ENCODE assay signal across 8 cellular contexts in the genomic region with DNA sequence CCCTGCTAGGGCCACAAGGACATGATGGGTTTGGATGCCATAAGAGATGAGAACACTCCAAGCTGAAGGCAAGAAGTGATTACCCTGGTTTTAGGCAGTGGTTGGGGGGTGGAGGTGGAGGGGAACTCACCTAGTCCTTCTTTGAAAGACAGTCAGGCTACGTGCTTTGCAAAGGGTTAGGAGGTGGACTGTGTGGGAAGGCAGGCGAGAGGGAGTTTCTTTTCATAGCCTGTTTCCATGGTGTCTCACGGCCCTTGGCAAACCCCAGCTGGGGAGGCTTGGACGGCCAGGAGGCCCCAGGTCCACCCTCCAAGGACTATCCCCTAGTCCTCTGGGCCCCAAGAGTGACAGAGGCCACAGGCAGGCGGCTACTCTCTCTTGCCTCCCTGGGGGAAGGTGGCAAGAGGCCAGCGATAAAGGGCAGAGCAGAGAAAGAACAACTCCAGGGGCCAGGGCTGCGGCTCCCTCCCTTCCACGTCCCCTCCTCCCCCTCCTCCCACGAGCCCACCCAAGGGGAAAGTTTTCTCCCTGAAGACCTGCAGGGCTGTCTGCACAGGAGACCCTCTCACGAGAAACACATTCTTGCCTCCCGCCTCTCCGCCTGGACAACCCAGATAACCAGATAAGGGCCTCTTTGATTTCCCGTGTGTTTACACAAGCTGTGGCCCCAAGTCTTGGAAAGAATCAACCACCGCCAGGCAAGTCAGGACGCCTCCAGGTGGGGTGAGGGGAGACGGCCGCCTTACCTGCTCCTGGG.
DNase-seq lines count a peak whose midpoint lies in the region; ATAC-seq and TF ChIP-seq lines count a peak whose summit lies in the region.

No MANE protein-coding gene starts in this region.

- H3K27ac Mint-ChIP-seq in endothelial cell (ENCODE audit: unreplicated experiment) = peak overlapping the region; percentile 85

- H3K4me1 ChIP-seq in HEK293 (ENCODE audit: control insufficient read depth, insufficient read depth, low read length) = no peaks in the 10 kb centered on the region; the same call in none of the 2 replicates

- no peak for TF ChIP-seq CTCF in HEK293 (tag by site-specific recombination; IDR thresholded peaks at IDR 0.05)
- TF ChIP-seq CTCF in endothelial cell (IDR thresholded peaks at IDR 0.05; ENCODE audit: unreplicated experiment) = no peak

- no peaks in the 10 kb centered on the region for H3K9me3 ChIP-seq in HEK293 (ENCODE audit: control insufficient read depth, insufficient read depth, low read depth, low read length)

- H3K4me1 Mint-ChIP-seq in endothelial cell (ENCODE audit: unreplicated experiment) = peaks cover 85% of the 10 kb centered on the region

- peaks cover 22% of the 10 kb centered on the region for H3K36me3 Mint-ChIP-seq in endothelial cell (ENCODE audit: low read depth, unreplicated experiment)

- no peak overlapping the region for H3K4me3 ChIP-seq in HEK293 (ENCODE audit: low read depth, low read length)

- peaks cover 28% of the 10 kb centered on the region for H3K27me3 Mint-ChIP-seq in endothelial cell (ENCODE audit: unreplicated experiment)

- no peaks in the 10 kb centered on the region for H3K36me3 ChIP-seq in HEK293 (ENCODE audit: control insufficient read depth in 2 of 2, insufficient read depth in 1 of 2, low read length in 2 of 2)

- DNase-seq in SK-N-DZ (ENCODE audit: low spot score) (peak; percentile 79), endothelial cell (ENCODE audit: low spot score) (peak; percentile 39), retina (peak; percentile 65), Kasumi-1 (lab: John Stamatoyannopoulos, UW) (no peak), NCI-H2227 (lab: John Stamatoyannopoulos, UW; ENCODE audit: unreplicated experiment) (no peak), SKM-1 treated with dmso at 0.1 percent for 144 hours (lab: John Stamatoyannopoulos, UW; ENCODE audit: unreplicated experiment) (no peak)

- no peaks in the 10 kb centered on the region for H3K9me3 Mint-ChIP-seq in endothelial cell (ENCODE audit: unreplicated experiment)

- H3K4me3 Mint-ChIP-seq in endothelial cell (ENCODE audit: unreplicated experiment) = peak overlapping the region; percentile 86

- CTCF ChIA-PET in HEK293 (lab: Yijun Ruan, JAX) = interaction anchor here (0.7 kb wide), 2 partner anchors 35 to 142 kb away, joined by 3 read pairs; no protein-coding TSS in a partner anchor

- no peak overlapping the region for H3K27ac ChIP-seq in HEK293 (ENCODE audit: extremely low read depth, low read depth, low read length)

- ATAC-seq in GM21447 (IDR thresholded peaks at IDR 0.05; ENCODE audit: unreplicated experiment) = no peak

- POLR2A ChIA-PET in HEK293 (lab: Yijun Ruan, JAX) = no interaction called here

TF ChIP-seq in HEK293, 187 proteins besides CTCF, POLR2A, EP300 and RAD21 (continues in another document):
- TF ChIP-seq ZSCAN16 (tag by site-specific recombination; IDR thresholded peaks at IDR 0.05) = no peak
- no peak for TF ChIP-seq ZNF837 (tag by site-specific recombination; IDR thresholded peaks at IDR 0.05)
- TF ChIP-seq GLIS2 (tag by site-specific recombination; IDR thresholded peaks at IDR 0.05) = 0 out of 2 replicates have a peak, but pooled peaks have one; percentile 9
- TF ChIP-seq, protein P1, sequence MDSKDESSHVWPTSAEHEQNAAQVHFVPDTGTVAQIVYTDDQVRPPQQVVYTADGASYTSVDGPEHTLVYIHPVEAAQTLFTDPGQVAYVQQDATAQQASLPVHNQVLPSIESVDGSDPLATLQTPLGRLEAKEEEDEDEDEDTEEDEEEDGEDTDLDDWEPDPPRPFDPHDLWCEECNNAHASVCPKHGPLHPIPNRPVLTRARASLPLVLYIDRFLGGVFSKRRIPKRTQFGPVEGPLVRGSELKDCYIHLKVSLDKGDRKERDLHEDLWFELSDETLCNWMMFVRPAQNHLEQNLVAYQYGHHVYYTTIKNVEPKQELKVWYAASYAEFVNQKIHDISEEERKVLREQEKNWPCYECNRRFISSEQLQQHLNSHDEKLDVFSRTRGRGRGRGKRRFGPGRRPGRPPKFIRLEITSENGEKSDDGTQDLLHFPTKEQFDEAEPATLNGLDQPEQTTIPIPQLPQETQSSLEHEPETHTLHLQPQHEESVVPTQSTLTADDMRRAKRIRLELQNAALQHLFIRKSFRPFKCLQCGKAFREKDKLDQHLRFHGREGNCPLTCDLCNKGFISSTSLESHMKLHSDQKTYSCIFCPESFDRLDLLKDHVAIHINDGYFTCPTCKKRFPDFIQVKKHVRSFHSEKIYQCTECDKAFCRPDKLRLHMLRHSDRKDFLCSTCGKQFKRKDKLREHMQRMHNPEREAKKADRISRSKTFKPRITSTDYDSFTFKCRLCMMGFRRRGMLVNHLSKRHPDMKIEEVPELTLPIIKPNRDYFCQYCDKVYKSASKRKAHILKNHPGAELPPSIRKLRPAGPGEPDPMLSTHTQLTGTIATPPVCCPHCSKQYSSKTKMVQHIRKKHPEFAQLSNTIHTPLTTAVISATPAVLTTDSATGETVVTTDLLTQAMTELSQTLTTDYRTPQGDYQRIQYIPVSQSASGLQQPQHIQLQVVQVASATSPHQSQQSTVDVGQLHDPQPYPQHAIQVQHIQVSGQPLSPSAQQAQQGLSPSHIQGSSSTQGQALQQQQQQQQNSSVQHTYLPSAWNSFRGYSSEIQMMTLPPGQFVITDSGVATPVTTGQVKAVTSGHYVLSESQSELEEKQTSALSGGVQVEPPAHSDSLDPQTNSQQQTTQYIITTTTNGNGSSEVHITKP (tag by site-specific recombination; IDR thresholded peaks at IDR 0.05) = no peak
- TF ChIP-seq GLIS1 (tag by site-specific recombination; IDR thresholded peaks at IDR 0.05) = peak; percentile 53
- TF ChIP-seq ZNF473 (tag by site-specific recombination; IDR thresholded peaks at IDR 0.05) = no peak
- TF ChIP-seq ZBTB20 (tag by site-specific recombination; IDR thresholded peaks at IDR 0.05) = no peak
- TF ChIP-seq TCF7L2 (IDR thresholded peaks at IDR 0.05; ENCODE audit: borderline replicate concordance, low read depth, low read length) = peak; percentile 30; the same call in 1 of the 2 replicates
- TF ChIP-seq, protein P2, sequence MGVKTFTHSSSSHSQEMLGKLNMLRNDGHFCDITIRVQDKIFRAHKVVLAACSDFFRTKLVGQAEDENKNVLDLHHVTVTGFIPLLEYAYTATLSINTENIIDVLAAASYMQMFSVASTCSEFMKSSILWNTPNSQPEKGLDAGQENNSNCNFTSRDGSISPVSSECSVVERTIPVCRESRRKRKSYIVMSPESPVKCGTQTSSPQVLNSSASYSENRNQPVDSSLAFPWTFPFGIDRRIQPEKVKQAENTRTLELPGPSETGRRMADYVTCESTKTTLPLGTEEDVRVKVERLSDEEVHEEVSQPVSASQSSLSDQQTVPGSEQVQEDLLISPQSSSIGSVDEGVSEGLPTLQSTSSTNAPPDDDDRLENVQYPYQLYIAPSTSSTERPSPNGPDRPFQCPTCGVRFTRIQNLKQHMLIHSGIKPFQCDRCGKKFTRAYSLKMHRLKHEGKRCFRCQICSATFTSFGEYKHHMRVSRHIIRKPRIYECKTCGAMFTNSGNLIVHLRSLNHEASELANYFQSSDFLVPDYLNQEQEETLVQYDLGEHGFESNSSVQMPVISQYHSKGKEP (tag by site-specific recombination; IDR thresholded peaks at IDR 0.05) = no peak
- TF ChIP-seq, protein P3, sequence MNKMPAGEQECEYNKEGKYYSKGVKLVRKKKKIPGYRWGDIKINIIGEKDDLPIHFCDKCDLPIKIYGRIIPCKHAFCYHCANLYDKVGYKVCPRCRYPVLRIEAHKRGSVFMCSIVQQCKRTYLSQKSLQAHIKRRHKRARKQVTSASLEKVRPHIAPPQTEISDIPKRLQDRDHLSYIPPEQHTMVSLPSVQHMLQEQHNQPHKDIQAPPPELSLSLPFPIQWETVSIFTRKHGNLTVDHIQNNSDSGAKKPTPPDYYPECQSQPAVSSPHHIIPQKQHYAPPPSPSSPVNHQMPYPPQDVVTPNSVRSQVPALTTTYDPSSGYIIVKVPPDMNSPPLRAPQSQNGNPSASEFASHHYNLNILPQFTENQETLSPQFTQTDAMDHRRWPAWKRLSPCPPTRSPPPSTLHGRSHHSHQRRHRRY (tag by site-specific recombination; IDR thresholded peaks at IDR 0.05) = no peak
- TF ChIP-seq EGR2 (tag by site-specific recombination; IDR thresholded peaks at IDR 0.05; ENCODE audit: low read depth) = 0 out of 2 replicates have a peak, but pooled peaks have one; percentile 49
- TF ChIP-seq, protein P4, sequence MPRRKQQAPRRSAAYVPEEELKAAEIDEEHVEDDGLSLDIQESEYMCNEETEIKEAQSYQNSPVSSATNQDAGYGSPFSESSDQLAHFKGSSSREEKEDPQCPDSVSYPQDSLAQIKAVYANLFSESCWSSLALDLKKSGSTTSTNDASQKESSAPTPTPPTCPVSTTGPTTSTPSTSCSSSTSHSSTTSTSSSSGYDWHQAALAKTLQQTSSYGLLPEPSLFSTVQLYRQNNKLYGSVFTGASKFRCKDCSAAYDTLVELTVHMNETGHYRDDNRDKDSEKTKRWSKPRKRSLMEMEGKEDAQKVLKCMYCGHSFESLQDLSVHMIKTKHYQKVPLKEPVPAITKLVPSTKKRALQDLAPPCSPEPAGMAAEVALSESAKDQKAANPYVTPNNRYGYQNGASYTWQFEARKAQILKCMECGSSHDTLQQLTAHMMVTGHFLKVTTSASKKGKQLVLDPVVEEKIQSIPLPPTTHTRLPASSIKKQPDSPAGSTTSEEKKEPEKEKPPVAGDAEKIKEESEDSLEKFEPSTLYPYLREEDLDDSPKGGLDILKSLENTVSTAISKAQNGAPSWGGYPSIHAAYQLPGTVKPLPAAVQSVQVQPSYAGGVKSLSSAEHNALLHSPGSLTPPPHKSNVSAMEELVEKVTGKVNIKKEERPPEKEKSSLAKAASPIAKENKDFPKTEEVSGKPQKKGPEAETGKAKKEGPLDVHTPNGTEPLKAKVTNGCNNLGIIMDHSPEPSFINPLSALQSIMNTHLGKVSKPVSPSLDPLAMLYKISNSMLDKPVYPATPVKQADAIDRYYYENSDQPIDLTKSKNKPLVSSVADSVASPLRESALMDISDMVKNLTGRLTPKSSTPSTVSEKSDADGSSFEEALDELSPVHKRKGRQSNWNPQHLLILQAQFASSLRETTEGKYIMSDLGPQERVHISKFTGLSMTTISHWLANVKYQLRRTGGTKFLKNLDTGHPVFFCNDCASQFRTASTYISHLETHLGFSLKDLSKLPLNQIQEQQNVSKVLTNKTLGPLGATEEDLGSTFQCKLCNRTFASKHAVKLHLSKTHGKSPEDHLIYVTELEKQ (tag by site-specific recombination; IDR thresholded peaks at IDR 0.05; ENCODE audit: borderline replicate concordance) = no peak
- TF ChIP-seq ZNF426 (tag by site-specific recombination; IDR thresholded peaks at IDR 0.05) = no peak
- no peak for TF ChIP-seq ZNF169 (tag by site-specific recombination; IDR thresholded peaks at IDR 0.05)
- peak; percentile 63 for TF ChIP-seq ZFHX2 (tag by site-specific recombination; conservative IDR thresholded peaks at IDR 0.05)
- TF ChIP-seq HOXA7 (CRISPR knock-in tag; IDR thresholded peaks at IDR 0.05; ENCODE audit: borderline replicate concordance) = no peak
- no peak for TF ChIP-seq ZNF585B (tag by site-specific recombination; IDR thresholded peaks at IDR 0.05)
- no peak for TF ChIP-seq ZNF677 (tag by site-specific recombination; IDR thresholded peaks at IDR 0.05)

Comparison
In these comparisons a context has a peak if more than half of its experiments do, and no peak if none do; other contexts are left out.
1. DNase-seq: peak in SK-N-DZ (single experiment), endothelial cell (single experiment) and retina (single experiment); none in Kasumi-1 (0 of 2), NCI-H2227 (single experiment) and SKM-1 treated with dmso at 0.1 percent for 144 hours (single experiment).